8 cellular contexts compared by ENCODE assay signal in genomic region chr10:106320876-106321275, GRCh38.
"Had no signal": no experiment of that assay in that cellular context is flagged by ENCODE, and none has a peak within 500 bp of the region (broad histone marks: within the 10 kb centered on the region; RNA-seq: fewer than 3 reads in every experiment).

No MANE protein-coding gene starts in this region.

- H3K4me1 Mint-ChIP-seq: GM23338 had no signal

- H3K4me3 Mint-ChIP-seq: GM23338, HFFc6 had no signal

- H3K36me3 ChIP-seq: HAP-1 had no signal

- H3K27ac ChIP-seq: GM23248 had no signal

- H2AFZ ChIP-seq: GM23248, GM23338 had no signal

- H3K4me2 ChIP-seq: GM23338 had no signal

- H3K27ac Mint-ChIP-seq: GM23338, HFFc6 had no signal

- H3K4me1 ChIP-seq: HAP-1 had no signal

- H3K9ac ChIP-seq: GM23248 had no signal

- H3K4me3 ChIP-seq: GM23248, GM23338, HAP-1 had no signal

- H3K9me3 ChIP-seq: HAP-1 had no signal

- DNase-seq: GM23248, GOT3, H7, HCEC 1CT, HFFc6 had no signal

- ATAC-seq: GM23338, HCT116 had no signal
